In genomic region chr3:184652465-184652864, GRCh38 we compare ENCODE assay signal across 16 cellular contexts. TPM values are rescaled to one million over a fixed set of nuclear protein-coding genes. Genes with fewer than 3 reads are reported as not detected.
DNase-seq lines count a peak whose midpoint lies in the region; ATAC-seq and TF ChIP-seq lines count a peak whose summit lies in the region.
"Had no signal": no experiment of that assay in that cellular context is flagged by ENCODE, and none has a peak within 500 bp of the region (broad histone marks: within the 10 kb centered on the region; RNA-seq: fewer than 3 reads in every experiment).

No MANE protein-coding gene starts in this region.

- CTCF ChIA-PET in activated CD4-positive, alpha-beta T cell treated with anti-CD3 and anti-CD28 coated beads for 36 hours (lab: Charles Lee) = interaction anchor here (1.0 kb wide), 1 partner anchor 91 kb away, joined by 7 read pairs; the partner anchor contains the start of gene EPHB3

- no peaks in the 10 kb centered on the region for H3K27me3 Mint-ChIP-seq in activated CD4-positive, alpha-beta T cell treated with anti-CD3 and anti-CD28 coated beads for 36 hours
- H3K27me3 Mint-ChIP-seq: activated T-cell treated with anti-CD3 and anti-CD28 coated beads, Interleukin-2, amount 50 U/mL, for 24 hours had no signal

- DNase-seq in HPDE6-E6E7 (ENCODE audit: extremely low spot score) (peak; percentile 54), RPMI8226 (peak; percentile 33), epithelial cell of proximal tubule (ENCODE audit: low read depth) (peak; percentile 1), omental fat pad (ENCODE audit: low spot score) (no peak)
- no peak for DNase-seq in activated CD4-positive, alpha-beta T cell treated with anti-CD3 and anti-CD28 coated beads for 36 hours
- no peak for DNase-seq in activated CD4-positive, alpha-beta T cell treated with anti-CD3 and anti-CD28 coated beads for 1 hour
- DNase-seq: activated CD4-positive, alpha-beta T cell treated with anti-CD3 and anti-CD28 coated beads, Interleukin-2, amount 50 U/mL, for 4 hours; activated T-cell treated with anti-CD3 and anti-CD28 coated beads, Interleukin-2, amount 50 U/mL, for 24 hours; GF-D8; left colon; naive B cell; NCI-H1694 treated with DMSO at 0.1 percent for 48 hours; NCI-H524; psoas muscle had no signal

- peaks cover 1% of the 10 kb centered on the region for H3K9me3 Mint-ChIP-seq in activated CD4-positive, alpha-beta T cell treated with anti-CD3 and anti-CD28 coated beads for 36 hours (ENCODE audit: low read depth)
- H3K9me3 Mint-ChIP-seq: activated T-cell treated with anti-CD3 and anti-CD28 coated beads, Interleukin-2, amount 50 U/mL, for 24 hours had no signal

- ATAC-seq in omental fat pad (ENCODE audit: low FRiP score) = peak; percentile 85
- no peak for ATAC-seq in activated CD4-positive, alpha-beta T cell treated with anti-CD3 and anti-CD28 coated beads for 36 hours
- no peak for ATAC-seq in GM19455 (IDR thresholded peaks at IDR 0.05; ENCODE audit: unreplicated experiment)
- ATAC-seq: psoas muscle had no signal

- TF ChIP-seq CTCF in epithelial cell of proximal tubule (conservative IDR thresholded peaks at IDR 0.05; ENCODE audit: low read depth, low read length) = no peak
- TF ChIP-seq CTCF in omental fat pad (IDR thresholded peaks at IDR 0.05) = no peak

- intact Hi-C loops in activated CD4-positive, alpha-beta T cell treated with anti-CD3 and anti-CD28 coated beads for 36 hours (cut with DNase I, micrococcal nuclease) = no loop called here

- peaks cover 19% of the 10 kb centered on the region for H3K4me1 Mint-ChIP-seq in activated CD4-positive, alpha-beta T cell treated with anti-CD3 and anti-CD28 coated beads for 36 hours

- no peak overlapping the region for H3K4me3 Mint-ChIP-seq in activated CD4-positive, alpha-beta T cell treated with anti-CD3 and anti-CD28 coated beads for 36 hours
- H3K4me3 Mint-ChIP-seq: activated T-cell treated with anti-CD3 and anti-CD28 coated beads, Interleukin-2, amount 50 U/mL, for 24 hours; naive B cell had no signal

- no peak overlapping the region for H3K27ac Mint-ChIP-seq in activated CD4-positive, alpha-beta T cell treated with anti-CD3 and anti-CD28 coated beads for 36 hours
- H3K27ac Mint-ChIP-seq: activated T-cell treated with anti-CD3 and anti-CD28 coated beads, Interleukin-2, amount 50 U/mL, for 24 hours had no signal

- H3K36me3 Mint-ChIP-seq in activated CD4-positive, alpha-beta T cell treated with anti-CD3 and anti-CD28 coated beads for 36 hours (ENCODE audit: low read depth) = no peaks in the 10 kb centered on the region
- H3K36me3 Mint-ChIP-seq: naive B cell had no signal

- POLR2A ChIA-PET in activated CD4-positive, alpha-beta T cell treated with anti-CD3 and anti-CD28 coated beads for 36 hours (lab: Charles Lee) = no interaction called here

- no peak overlapping the region for H3K4me3 ChIP-seq in epithelial cell of proximal tubule (ENCODE audit: low read depth, low read length)
- H3K4me3 ChIP-seq: psoas muscle, stomach had no signal

RNA-seq across cellular contexts. Expression of gene MAGEF1, which starts 59.4 kb away (rescaled TPM):
- 27.5 and 36.2 TPM in 2 replicates for total RNA-seq in epithelial cell of proximal tubule
- 10 to 100 TPM in 3 of 4 donors, 1 to 10 TPM in 1; 9.8 to 23.1 (median 18.2) TPM for total RNA-seq in omental fat pad
- 10 to 100 TPM; 13.6 to 14.3 TPM for total RNA-seq in activated CD4-positive, alpha-beta T cell treated with anti-CD3 and anti-CD28 coated beads for 36 hours

Comparison
In these comparisons a context has a peak if more than half of its experiments do, and no peak if none do; other contexts are left out.
1. DNase-seq: peak in HPDE6-E6E7 (single experiment), RPMI8226 (single experiment) and epithelial cell of proximal tubule (single experiment); none in omental fat pad (single experiment), activated CD4-positive, alpha-beta T cell treated with anti-CD3 and anti-CD28 coated beads for 36 hours (single experiment) and activated CD4-positive, alpha-beta T cell treated with anti-CD3 and anti-CD28 coated beads for 1 hour (single experiment).